8 cellular contexts compared by ENCODE assay signal in genomic region chr13:35855531-35856019, GRCh38.
DNase-seq lines count a peak whose midpoint lies in the region; ATAC-seq and TF ChIP-seq lines count a peak whose summit lies in the region.
"Had no signal": no experiment of that assay in that cellular context is flagged by ENCODE, and none has a peak within 500 bp of the region (broad histone marks: within the 10 kb centered on the region; RNA-seq: fewer than 3 reads in every experiment).

No MANE protein-coding gene starts in this region.

- TF ChIP-seq CTCF in osteocyte (IDR thresholded peaks at IDR 0.05) (no peak), mucosa of descending colon (IDR thresholded peaks at IDR 0.05) (no peak)

- H4K20me1 ChIP-seq in GM23248 (ENCODE audit: insufficient read depth) (no peaks in the 10 kb centered on the region), Karpas-422 (ENCODE audit: insufficient read depth, low read depth, low read length) (no peaks in the 10 kb centered on the region)

- no peaks in the 10 kb centered on the region for H3K27me3 ChIP-seq in GM23248 (replicated peaks; ENCODE audit: insufficient read depth)
- no peaks in the 10 kb centered on the region for H3K27me3 ChIP-seq in Karpas-422 (ENCODE audit: low read length)

- H3K36me3 Mint-ChIP-seq in osteocyte (ENCODE audit: unreplicated experiment) = no peaks in the 10 kb centered on the region

- DNase-seq in GM23248 (peak; percentile 52), NCI-H2227 (lab: John Stamatoyannopoulos, UW; ENCODE audit: unreplicated experiment) (peak; percentile 53), epithelial cell of prostate (ENCODE audit: low read depth, low spot score) (peak; percentile 22), osteocyte (ENCODE audit: extremely low spot score, unreplicated experiment) (no peak), Karpas-422 (no peak), mucosa of descending colon (no peak), DMS53 (lab: John Stamatoyannopoulos, UW) (no peak)
- DNase-seq: left colon had no signal

- 35 to 40% methylated on average over 12 of the region's 12 CpGs for WGBS in GM23248 (ENCODE audit: low coverage in 1 of 2, low lambda C conversion rate in 2 of 2, missing lambda C conversion rate in 2 of 2), 2 experiments

- H3K4me3 ChIP-seq in GM23248 (peak overlapping the region; percentile 8; the same call in 1 of the 2 replicates), Karpas-422 (ENCODE audit: low read length) (no peak overlapping the region), mucosa of descending colon (no peak overlapping the region)

- H3K79me2 ChIP-seq in GM23248 (ENCODE audit: insufficient read depth) (no peaks in the 10 kb centered on the region), Karpas-422 (ENCODE audit: low read length) (no peaks in the 10 kb centered on the region)

- H3K4me1 Mint-ChIP-seq in osteocyte (ENCODE audit: unreplicated experiment) = peaks cover 56% of the 10 kb centered on the region

- H3K4me1 ChIP-seq in GM23248 (ENCODE audit: insufficient read depth) (peaks cover 24% of the 10 kb centered on the region), Karpas-422 (ENCODE audit: low read length) (no peaks in the 10 kb centered on the region), mucosa of descending colon (ENCODE audit: low read depth) (no peaks in the 10 kb centered on the region)

- H3K9me2 ChIP-seq in GM23248 (ENCODE audit: insufficient read depth) (no peaks in the 10 kb centered on the region), Karpas-422 (replicated peaks; ENCODE audit: insufficient read depth, low read length) (no peaks in the 10 kb centered on the region)

- H3K36me3 ChIP-seq in GM23248 (ENCODE audit: low read depth) (no peaks in the 10 kb centered on the region), Karpas-422 (ENCODE audit: insufficient read depth, low read length) (no peaks in the 10 kb centered on the region), mucosa of descending colon (ENCODE audit: low read depth) (no peaks in the 10 kb centered on the region)

- ATAC-seq in mucosa of descending colon = no peak
- ATAC-seq: left colon had no signal

- in situ Hi-C loops in GM23248 (cut with MboI) = no loop called here

- no peaks in the 10 kb centered on the region for H3F3A ChIP-seq in GM23248 (ENCODE audit: insufficient read depth)

- no peaks in the 10 kb centered on the region for H3K27me3 Mint-ChIP-seq in osteocyte (ENCODE audit: unreplicated experiment)

- no peak overlapping the region for H3K9ac ChIP-seq in GM23248
- H3K9ac ChIP-seq in Karpas-422 (ENCODE audit: low read length) = no peak overlapping the region

- H3K4me3 Mint-ChIP-seq in osteocyte (ENCODE audit: unreplicated experiment) = no peak overlapping the region

- H2AFZ ChIP-seq in GM23248 (peak overlapping the region; percentile 22; the same call in 1 of the 2 replicates), Karpas-422 (ENCODE audit: low read length) (no peak overlapping the region)

- H3K4me2 ChIP-seq in GM23248 (ENCODE audit: unreplicated experiment) (peak overlapping the region; percentile 40), Karpas-422 (ENCODE audit: low read depth, low read length, poor library complexity, severe bottlenecking) (no peak overlapping the region)

- intact Hi-C loops in mucosa of descending colon (cut with DNase I, micrococcal nuclease) = no loop called here

- H3K9me3 Mint-ChIP-seq in osteocyte (ENCODE audit: unreplicated experiment) = peaks cover 4% of the 10 kb centered on the region

- no peak overlapping the region for H3K27ac ChIP-seq in GM23248
- no peak overlapping the region for H3K27ac ChIP-seq in epithelial cell of prostate
- no peak overlapping the region for H3K27ac ChIP-seq in Karpas-422 (ENCODE audit: low read length)

- H3K27ac Mint-ChIP-seq in osteocyte (ENCODE audit: unreplicated experiment) = peak overlapping the region; percentile 13

- H3K9me3 ChIP-seq in GM23248 (ENCODE audit: low read depth) = no peaks in the 10 kb centered on the region
- H3K9me3 ChIP-seq in Karpas-422 (ENCODE audit: low read length) = no peaks in the 10 kb centered on the region
- no peaks in the 10 kb centered on the region for H3K9me3 ChIP-seq in mucosa of descending colon

Comparison
In these comparisons a context has a peak if more than half of its experiments do, and no peak if none do; other contexts are left out.
1. DNase-seq: peak in GM23248 (single experiment), NCI-H2227 (single experiment) and epithelial cell of prostate (single experiment); none in osteocyte (single experiment), Karpas-422 (single experiment), mucosa of descending colon (0 of 3) and DMS53 (single experiment).